In the genomic region with DNA sequence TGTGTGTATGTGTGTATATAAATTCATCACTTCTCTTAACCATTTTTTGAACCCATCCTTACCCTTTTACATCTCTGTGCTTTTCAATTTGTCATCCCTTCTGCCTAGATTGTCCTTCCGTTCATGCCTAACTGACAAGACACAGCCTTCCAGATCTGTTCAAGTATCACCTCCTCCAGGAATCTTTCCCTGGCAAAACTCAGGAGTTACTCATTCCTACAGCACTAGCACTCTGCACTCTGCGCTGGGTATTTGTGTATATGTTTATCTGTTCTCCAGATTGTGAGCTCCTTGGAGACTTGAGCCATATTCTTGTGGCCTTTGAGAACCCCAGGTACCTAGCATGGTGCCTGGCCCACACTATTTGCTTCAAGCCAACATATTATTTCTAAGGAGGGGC, we compare ENCODE assay signal across 14 cellular contexts. TPM values are rescaled to one million over a fixed set of nuclear protein-coding genes. Genes with fewer than 3 reads are reported as not detected.
DNase-seq lines count a peak whose midpoint lies in the region; ATAC-seq and TF ChIP-seq lines count a peak whose summit lies in the region.
"Had no signal": no experiment of that assay in that cellular context is flagged by ENCODE, and none has a peak within 500 bp of the region (broad histone marks: within the 10 kb centered on the region; RNA-seq: fewer than 3 reads in every experiment).

No MANE protein-coding gene starts in this region.

- H3K4me2 ChIP-seq in DND-41 (ENCODE audit: insufficient read depth, low read length) (no peak overlapping the region), osteoblast (ENCODE audit: insufficient read depth, low read length) (no peak overlapping the region)
- H3K4me2 ChIP-seq: BLaER1 treated with 17β-estradiol and CSF1 and Interleukin-3, amounts not matched to agents 10 nM and 100 nM had no signal

- H3K27ac Mint-ChIP-seq in activated naive CD4-positive, alpha-beta T cell treated with anti-CD3 and anti-CD28 coated beads, Interleukin-2, amount 10 ng/mL, durations not matched to agents 7 days and 5 days: no peak overlapping the region
- H3K27ac Mint-ChIP-seq: CD4-positive, CD25-positive, alpha-beta regulatory T cell; HFFc6 had no signal

- no peak overlapping the region for H3K4me3 Mint-ChIP-seq in activated naive CD4-positive, alpha-beta T cell treated with anti-CD3 and anti-CD28 coated beads, Interleukin-2, amount 10 ng/mL, durations not matched to agents 7 days and 5 days
- H3K4me3 Mint-ChIP-seq: CD4-positive, CD25-positive, alpha-beta regulatory T cell; HFFc6 had no signal

- H3K27ac ChIP-seq in DND-41 (ENCODE audit: low read length): no peak overlapping the region
- peak overlapping the region; percentile 72 for H3K27ac ChIP-seq in SK-N-MC
- no peak overlapping the region for H3K27ac ChIP-seq in osteoblast (ENCODE audit: low read depth, low read length)
- H3K27ac ChIP-seq: BLaER1 treated with 17β-estradiol and CSF1 and Interleukin-3, amounts not matched to agents 10 nM and 100 nM had no signal

- peak overlapping the region; percentile 39; the same call in 1 of the 2 replicates for H2AFZ ChIP-seq in DND-41 (ENCODE audit: low read depth, low read length)
- H2AFZ ChIP-seq in osteoblast (ENCODE audit: low read length): no peak overlapping the region

- H3K9ac ChIP-seq in DND-41 (ENCODE audit: low read depth, low read length) (no peak overlapping the region), SK-N-MC (ENCODE audit: insufficient read length) (no peak overlapping the region)
- H3K9ac ChIP-seq: BLaER1 treated with 17β-estradiol and CSF1 and Interleukin-3, amounts not matched to agents 10 nM and 100 nM had no signal

- no peaks in the 10 kb centered on the region for H3K9me3 Mint-ChIP-seq in activated naive CD4-positive, alpha-beta T cell treated with anti-CD3 and anti-CD28 coated beads, Interleukin-2, amount 10 ng/mL, durations not matched to agents 7 days and 5 days
- H3K9me3 Mint-ChIP-seq: CD4-positive, CD25-positive, alpha-beta regulatory T cell; HFFc6 had no signal

- H3K9me3 ChIP-seq in DND-41 (ENCODE audit: insufficient read depth, low read length, severe bottlenecking) (no peaks in the 10 kb centered on the region), SK-N-MC (ENCODE audit: low read depth, low read length) (no peaks in the 10 kb centered on the region), osteoblast (ENCODE audit: low read depth, low read length) (no peaks in the 10 kb centered on the region)

- no peak for ATAC-seq in DND-41 (ENCODE audit: insufficient read depth, low read depth)

- CTCF ChIA-PET in activated naive CD4-positive, alpha-beta T cell treated with anti-CD3 and anti-CD28 coated beads, Interleukin-2, amount 10 ng/mL, durations not matched to agents 7 days and 5 days (lab: Charles Lee): no interaction called here

- H4K20me1 ChIP-seq in DND-41 (ENCODE audit: insufficient read depth, low read length) (no peaks in the 10 kb centered on the region), osteoblast (ENCODE audit: insufficient read depth, low read length) (no peaks in the 10 kb centered on the region)
- H4K20me1 ChIP-seq: BLaER1 treated with 17β-estradiol and CSF1 and Interleukin-3, amounts not matched to agents 10 nM and 100 nM had no signal

- H3K4me1 Mint-ChIP-seq in activated naive CD4-positive, alpha-beta T cell treated with anti-CD3 and anti-CD28 coated beads, Interleukin-2, amount 10 ng/mL, durations not matched to agents 7 days and 5 days: no peaks in the 10 kb centered on the region

- H3K27me3 ChIP-seq in DND-41 (ENCODE audit: insufficient read depth, low read length, poor library complexity) (no peaks in the 10 kb centered on the region), osteoblast (ENCODE audit: insufficient read depth, low read length) (no peaks in the 10 kb centered on the region)
- H3K27me3 ChIP-seq: BLaER1 treated with 17β-estradiol and CSF1 and Interleukin-3, amounts not matched to agents 10 nM and 100 nM had no signal

- H3K79me2 ChIP-seq in DND-41 (ENCODE audit: insufficient read depth, low read length) (no peaks in the 10 kb centered on the region), osteoblast (ENCODE audit: insufficient read depth, low read length) (no peaks in the 10 kb centered on the region)

- H3K4me3 ChIP-seq in DND-41 (ENCODE audit: low read depth in 1 of 2, low read length in 2 of 2) (no peak overlapping the region), SK-N-MC (no peak overlapping the region), fibroblast of the aortic adventitia (ENCODE audit: low read depth, low read length) (no peak overlapping the region), osteoblast (ENCODE audit: insufficient read depth, low read length) (no peak overlapping the region)
- H3K4me3 ChIP-seq: BLaER1 treated with 17β-estradiol and CSF1 and Interleukin-3, amounts not matched to agents 10 nM and 100 nM had no signal

- peaks cover 3% of the 10 kb centered on the region for H3K27me3 Mint-ChIP-seq in activated naive CD4-positive, alpha-beta T cell treated with anti-CD3 and anti-CD28 coated beads, Interleukin-2, amount 10 ng/mL, durations not matched to agents 7 days and 5 days

- no peaks in the 10 kb centered on the region for H3K36me3 Mint-ChIP-seq in activated naive CD4-positive, alpha-beta T cell treated with anti-CD3 and anti-CD28 coated beads, Interleukin-2, amount 10 ng/mL, durations not matched to agents 7 days and 5 days
- H3K36me3 Mint-ChIP-seq: CD4-positive, CD25-positive, alpha-beta regulatory T cell had no signal

- TF ChIP-seq CTCF in DND-41 (IDR thresholded peaks at IDR 0.05; ENCODE audit: borderline replicate concordance, extremely low read depth, low read length, poor library complexity, severe bottlenecking) (no peak), fibroblast of the aortic adventitia (IDR thresholded peaks at IDR 0.05; ENCODE audit: insufficient read depth, low read length) (no peak), osteoblast (IDR thresholded peaks at IDR 0.05; ENCODE audit: extremely low read depth, low read depth, low read length) (no peak), GM20000 (IDR thresholded peaks at IDR 0.05; ENCODE audit: extremely low read depth, missing control alignments) (no peak)

- H3K36me3 ChIP-seq in DND-41 (ENCODE audit: insufficient read depth, low read length) (no peaks in the 10 kb centered on the region), SK-N-MC (ENCODE audit: insufficient read depth, low read length) (no peaks in the 10 kb centered on the region), osteoblast (ENCODE audit: insufficient read depth, low read length) (no peaks in the 10 kb centered on the region)
- H3K36me3 ChIP-seq: BLaER1 treated with 17β-estradiol and CSF1 and Interleukin-3, amounts not matched to agents 10 nM and 100 nM had no signal

- DNase-seq in DND-41: no peak
- no peak for DNase-seq in SK-N-MC (ENCODE audit: low read depth, low spot score)
- peak; percentile 23 for DNase-seq in fibroblast of the aortic adventitia (ENCODE audit: low read depth)
- DNase-seq in osteoblast (ENCODE audit: insufficient read length, low spot score, missing footprints): peak; percentile 76
- DNase-seq in stimulated activated CD4-positive, alpha-beta T cell treated with anti-CD3 and anti-CD28 coated beads, Interleukin-4, amount 100 ng/mL, for 1 hour: no peak
- DNase-seq in NCI-H1417 (lab: John Stamatoyannopoulos, UW): no peak
- DNase-seq in GM20000 (ENCODE audit: low spot score): no peak
- DNase-seq in activated naive CD4-positive, alpha-beta T cell treated with anti-CD3 and anti-CD28 coated beads, Interleukin-2, amount 10 ng/mL, durations not matched to agents 7 days and 5 days: no peak
- DNase-seq: Calu3; CD4-positive, CD25-positive, alpha-beta regulatory T cell; DMS 273 treated with DMSO at 0.1 percent for 48 hours; HCEC 1CT; HFFc6 had no signal

- H3K4me1 ChIP-seq in DND-41 (ENCODE audit: insufficient read depth, low read length) (no peaks in the 10 kb centered on the region), osteoblast (ENCODE audit: insufficient read depth, low read length) (no peaks in the 10 kb centered on the region)
- H3K4me1 ChIP-seq: BLaER1 treated with 17β-estradiol and CSF1 and Interleukin-3, amounts not matched to agents 10 nM and 100 nM had no signal

RNA-seq across cellular contexts. Expression of gene ASXL2, which starts 26.8 kb away (rescaled TPM):
- 11.7 and 22.0 TPM in 2 replicates for total RNA-seq in fibroblast of the aortic adventitia (ENCODE audit: low replicate concordance)
- total RNA-seq in osteoblast: 13.0 and 15.0 TPM in 2 replicates

Comparison
In these comparisons a context has a peak if more than half of its experiments do, and no peak if none do; other contexts are left out.
1. DNase-seq: peak in fibroblast of the aortic adventitia (single experiment) and osteoblast (single experiment); none in DND-41 (single experiment), SK-N-MC (single experiment), stimulated activated CD4-positive, alpha-beta T cell treated with anti-CD3 and anti-CD28 coated beads, Interleukin-4, amount 100 ng/mL, for 1 hour (single experiment), NCI-H1417 (0 of 3), GM20000 (single experiment) and activated naive CD4-positive, alpha-beta T cell treated with anti-CD3 and anti-CD28 coated beads, Interleukin-2, amount 10 ng/mL, durations not matched to agents 7 days and 5 days (single experiment).